In genomic region chr9:14535161-14535930, GRCh38 we compare ENCODE assay signal across 1 cellular context.
TF ChIP-seq lines count a peak whose summit lies in the region.

No MANE protein-coding gene starts in this region.

TF ChIP-seq in GM23338, 12 proteins besides CTCF, POLR2A, EP300 and RAD21 (continued from another document):
- TF ChIP-seq ZNF462 (CRISPR knock-in tag; IDR thresholded peaks at IDR 0.05) = no peak
- TF ChIP-seq STAT1 (IDR thresholded peaks at IDR 0.05; ENCODE audit: unreplicated experiment) = no peak
- TF ChIP-seq EZH2phosphoT487 (IDR thresholded peaks at IDR 0.05; ENCODE audit: unreplicated experiment) = no peak
- no peak for TF ChIP-seq POLR2AphosphoS5 (IDR thresholded peaks at IDR 0.05; ENCODE audit: low read depth)
- no peak for TF ChIP-seq JUNB (IDR thresholded peaks at IDR 0.05; ENCODE audit: unreplicated experiment)
- TF ChIP-seq ZNF331 (CRISPR knock-in tag; IDR thresholded peaks at IDR 0.05; ENCODE audit: low read depth) = no peak
- TF ChIP-seq NANOG (IDR thresholded peaks at IDR 0.05; ENCODE audit: borderline replicate concordance) = no peak
- no peak for TF ChIP-seq CREB1 (CRISPR knock-in tag; IDR thresholded peaks at IDR 0.05; ENCODE audit: low read depth)
- TF ChIP-seq REST (IDR thresholded peaks at IDR 0.05; ENCODE audit: unreplicated experiment) = no peak
- TF ChIP-seq ZNF114 (CRISPR knock-in tag; IDR thresholded peaks at IDR 0.05) = no peak
- no peak for TF ChIP-seq ETS1 (IDR thresholded peaks at IDR 0.05)
